ENCODE assay signal across 1 cellular context in genomic region chr12:46494424-46494823, GRCh38.
TF ChIP-seq lines count a peak whose summit lies in the region.

No MANE protein-coding gene starts in this region.

TF ChIP-seq in HepG2, 621 proteins besides CTCF, POLR2A, EP300 and RAD21 (continued from another document and continues in another):
- no peak for TF ChIP-seq DZIP1 (CRISPR knock-in tag; IDR thresholded peaks at IDR 0.05)
- TF ChIP-seq, protein P1, sequence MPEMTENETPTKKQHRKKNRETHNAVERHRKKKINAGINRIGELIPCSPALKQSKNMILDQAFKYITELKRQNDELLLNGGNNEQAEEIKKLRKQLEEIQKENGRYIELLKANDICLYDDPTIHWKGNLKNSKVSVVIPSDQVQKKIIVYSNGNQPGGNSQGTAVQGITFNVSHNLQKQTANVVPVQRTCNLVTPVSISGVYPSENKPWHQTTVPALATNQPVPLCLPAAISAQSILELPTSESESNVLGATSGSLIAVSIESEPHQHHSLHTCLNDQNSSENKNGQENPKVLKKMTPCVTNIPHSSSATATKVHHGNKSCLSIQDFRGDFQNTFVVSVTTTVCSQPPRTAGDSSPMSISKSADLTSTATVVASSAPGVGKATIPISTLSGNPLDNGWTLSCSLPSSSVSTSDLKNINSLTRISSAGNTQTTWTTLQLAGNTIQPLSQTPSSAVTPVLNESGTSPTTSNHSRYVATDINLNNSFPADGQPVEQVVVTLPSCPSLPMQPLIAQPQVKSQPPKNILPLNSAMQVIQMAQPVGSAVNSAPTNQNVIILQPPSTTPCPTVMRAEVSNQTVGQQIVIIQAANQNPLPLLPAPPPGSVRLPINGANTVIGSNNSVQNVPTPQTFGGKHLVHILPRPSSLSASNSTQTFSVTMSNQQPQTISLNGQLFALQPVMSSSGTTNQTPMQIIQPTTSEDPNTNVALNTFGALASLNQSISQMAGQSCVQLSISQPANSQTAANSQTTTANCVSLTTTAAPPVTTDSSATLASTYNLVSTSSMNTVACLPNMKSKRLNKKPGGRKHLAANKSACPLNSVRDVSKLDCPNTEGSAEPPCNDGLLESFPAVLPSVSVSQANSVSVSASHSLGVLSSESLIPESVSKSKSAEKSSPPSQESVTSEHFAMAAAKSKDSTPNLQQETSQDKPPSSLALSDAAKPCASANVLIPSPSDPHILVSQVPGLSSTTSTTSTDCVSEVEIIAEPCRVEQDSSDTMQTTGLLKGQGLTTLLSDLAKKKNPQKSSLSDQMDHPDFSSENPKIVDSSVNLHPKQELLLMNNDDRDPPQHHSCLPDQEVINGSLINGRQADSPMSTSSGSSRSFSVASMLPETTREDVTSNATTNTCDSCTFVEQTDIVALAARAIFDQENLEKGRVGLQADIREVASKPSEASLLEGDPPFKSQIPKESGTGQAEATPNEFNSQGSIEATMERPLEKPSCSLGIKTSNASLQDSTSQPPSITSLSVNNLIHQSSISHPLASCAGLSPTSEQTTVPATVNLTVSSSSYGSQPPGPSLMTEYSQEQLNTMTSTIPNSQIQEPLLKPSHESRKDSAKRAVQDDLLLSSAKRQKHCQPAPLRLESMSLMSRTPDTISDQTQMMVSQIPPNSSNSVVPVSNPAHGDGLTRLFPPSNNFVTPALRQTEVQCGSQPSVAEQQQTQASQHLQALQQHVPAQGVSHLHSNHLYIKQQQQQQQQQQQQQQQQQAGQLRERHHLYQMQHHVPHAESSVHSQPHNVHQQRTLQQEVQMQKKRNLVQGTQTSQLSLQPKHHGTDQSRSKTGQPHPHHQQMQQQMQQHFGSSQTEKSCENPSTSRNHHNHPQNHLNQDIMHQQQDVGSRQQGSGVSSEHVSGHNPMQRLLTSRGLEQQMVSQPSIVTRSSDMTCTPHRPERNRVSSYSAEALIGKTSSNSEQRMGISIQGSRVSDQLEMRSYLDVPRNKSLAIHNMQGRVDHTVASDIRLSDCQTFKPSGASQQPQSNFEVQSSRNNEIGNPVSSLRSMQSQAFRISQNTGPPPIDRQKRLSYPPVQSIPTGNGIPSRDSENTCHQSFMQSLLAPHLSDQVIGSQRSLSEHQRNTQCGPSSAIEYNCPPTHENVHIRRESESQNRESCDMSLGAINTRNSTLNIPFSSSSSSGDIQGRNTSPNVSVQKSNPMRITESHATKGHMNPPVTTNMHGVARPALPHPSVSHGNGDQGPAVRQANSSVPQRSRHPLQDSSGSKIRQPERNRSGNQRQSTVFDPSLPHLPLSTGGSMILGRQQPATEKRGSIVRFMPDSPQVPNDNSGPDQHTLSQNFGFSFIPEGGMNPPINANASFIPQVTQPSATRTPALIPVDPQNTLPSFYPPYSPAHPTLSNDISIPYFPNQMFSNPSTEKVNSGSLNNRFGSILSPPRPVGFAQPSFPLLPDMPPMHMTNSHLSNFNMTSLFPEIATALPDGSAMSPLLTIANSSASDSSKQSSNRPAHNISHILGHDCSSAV (CRISPR knock-in tag; IDR thresholded peaks at IDR 0.05; ENCODE audit: borderline replicate concordance), result no peak
- TF ChIP-seq FOXO1 (CRISPR knock-in tag; IDR thresholded peaks at IDR 0.05), result peak; percentile 80
- no peak for TF ChIP-seq SMC3 (IDR thresholded peaks at IDR 0.05; ENCODE audit: low read length)
- TF ChIP-seq ZNF354B (CRISPR knock-in tag; IDR thresholded peaks at IDR 0.05), result no peak
- TF ChIP-seq ZNF615 (CRISPR knock-in tag; IDR thresholded peaks at IDR 0.05; ENCODE audit: borderline replicate concordance), result no peak
- TF ChIP-seq ZNF660 (CRISPR knock-in tag; IDR thresholded peaks at IDR 0.05; ENCODE audit: borderline replicate concordance, low read depth), result no peak
- TF ChIP-seq ZNF136 (CRISPR knock-in tag; IDR thresholded peaks at IDR 0.05; ENCODE audit: low read depth), result no peak
- TF ChIP-seq ZMAT3 (CRISPR knock-in tag; conservative IDR thresholded peaks at IDR 0.05), result no peak
- TF ChIP-seq IRX3 (CRISPR knock-in tag; IDR thresholded peaks at IDR 0.05; ENCODE audit: borderline replicate concordance, low read depth), result no peak
- no peak for TF ChIP-seq SCMH1 (CRISPR knock-in tag; IDR thresholded peaks at IDR 0.05; ENCODE audit: borderline replicate concordance)
- TF ChIP-seq SOX13 (IDR thresholded peaks at IDR 0.05), result peak; percentile 18; the same call in 1 of the 2 replicates
- TF ChIP-seq SOX13 (CRISPR knock-in tag; conservative IDR thresholded peaks at IDR 0.05 in 1 of 2, IDR thresholded peaks at IDR 0.05 in 1 of 2), result peak in 1 of 2 experiments; percentile 90; a peak in 2 of 4 replicates
- TF ChIP-seq ZNF235 (CRISPR knock-in tag; IDR thresholded peaks at IDR 0.05; ENCODE audit: borderline replicate concordance), result no peak
- TF ChIP-seq ZNF562 (CRISPR knock-in tag; IDR thresholded peaks at IDR 0.05; ENCODE audit: borderline replicate concordance), result no peak
- TF ChIP-seq FOXC1 (CRISPR knock-in tag; IDR thresholded peaks at IDR 0.05; ENCODE audit: borderline replicate concordance), result no peak
- peak; percentile 88 for TF ChIP-seq RCOR2 (CRISPR knock-in tag; IDR thresholded peaks at IDR 0.05)
- TF ChIP-seq SP5 (CRISPR knock-in tag; IDR thresholded peaks at IDR 0.05; ENCODE audit: borderline replicate concordance, low read depth), result 0 out of 2 replicates have a peak, but pooled peaks have one; percentile 19
- TF ChIP-seq LCORL (IDR thresholded peaks at IDR 0.05), result no peak; the same call in 1 of the 2 replicates
- TF ChIP-seq LCORL (CRISPR knock-in tag; IDR thresholded peaks at IDR 0.05), result peak; percentile 58; the same call in 1 of the 2 replicates
- TF ChIP-seq, protein P2, sequence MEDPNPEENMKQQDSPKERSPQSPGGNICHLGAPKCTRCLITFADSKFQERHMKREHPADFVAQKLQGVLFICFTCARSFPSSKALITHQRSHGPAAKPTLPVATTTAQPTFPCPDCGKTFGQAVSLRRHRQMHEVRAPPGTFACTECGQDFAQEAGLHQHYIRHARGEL (CRISPR knock-in tag; IDR thresholded peaks at IDR 0.05), result no peak
- no peak for TF ChIP-seq SRSF1 (optimal IDR thresholded peaks at IDR 0.05; ENCODE audit: low read depth, low read length)
- no peak for TF ChIP-seq ZNF776 (CRISPR knock-in tag; IDR thresholded peaks at IDR 0.05)
- no peak; the same call in 1 of the 2 replicates for TF ChIP-seq ZMYM4 (CRISPR knock-in tag; IDR thresholded peaks at IDR 0.05)
- TF ChIP-seq ZNF18 (CRISPR knock-in tag; IDR thresholded peaks at IDR 0.05; ENCODE audit: insufficient replicate concordance), result no peak
- no peak for TF ChIP-seq ZNF3 (CRISPR knock-in tag; IDR thresholded peaks at IDR 0.05)
- TF ChIP-seq NFRKB (IDR thresholded peaks at IDR 0.05), result no peak
- TF ChIP-seq MED13 (CRISPR knock-in tag; IDR thresholded peaks at IDR 0.05), result peak; percentile 95
- no peak for TF ChIP-seq ZFP37 (CRISPR knock-in tag; IDR thresholded peaks at IDR 0.05; ENCODE audit: borderline replicate concordance)
- TF ChIP-seq DRAP1 (CRISPR knock-in tag; IDR thresholded peaks at IDR 0.05), result no peak
- TF ChIP-seq EED (CRISPR knock-in tag; IDR thresholded peaks at IDR 0.05), result no peak
- no peak for TF ChIP-seq ZBTB34 (CRISPR knock-in tag; IDR thresholded peaks at IDR 0.05)
- no peak for TF ChIP-seq ZNF546 (CRISPR knock-in tag; conservative IDR thresholded peaks at IDR 0.05)
- TF ChIP-seq CREB3 (CRISPR knock-in tag; IDR thresholded peaks at IDR 0.05), result no peak
- TF ChIP-seq THAP11 (CRISPR knock-in tag; IDR thresholded peaks at IDR 0.05), result no peak
- TF ChIP-seq ZNF788 (CRISPR knock-in tag; IDR thresholded peaks at IDR 0.05; ENCODE audit: borderline replicate concordance), result no peak
- peak; percentile 21 for TF ChIP-seq ZEB1 (IDR thresholded peaks at IDR 0.05; ENCODE audit: insufficient replicate concordance, low read depth)
- TF ChIP-seq DDIT3 (CRISPR knock-in tag; IDR thresholded peaks at IDR 0.05), result no peak
- TF ChIP-seq CAMTA2 (CRISPR knock-in tag; IDR thresholded peaks at IDR 0.05; ENCODE audit: borderline replicate concordance), result no peak
- no peak for TF ChIP-seq SRSF4 (IDR thresholded peaks at IDR 0.05; ENCODE audit: low read depth, low read length, poor library complexity, severe bottlenecking)
- TF ChIP-seq ZNF224 (CRISPR knock-in tag; IDR thresholded peaks at IDR 0.05), result no peak
- TF ChIP-seq ZNF138 (CRISPR knock-in tag; IDR thresholded peaks at IDR 0.05; ENCODE audit: low read depth), result no peak
- TF ChIP-seq ZMAT5 (CRISPR knock-in tag; IDR thresholded peaks at IDR 0.05; ENCODE audit: borderline replicate concordance, low read depth), result no peak
- no peak for TF ChIP-seq RXRA (CRISPR knock-in tag; IDR thresholded peaks at IDR 0.05)
- no peak for TF ChIP-seq REXO4 (CRISPR knock-in tag; IDR thresholded peaks at IDR 0.05; ENCODE audit: borderline replicate concordance)
- no peak for TF ChIP-seq NR2C2 (CRISPR knock-in tag; IDR thresholded peaks at IDR 0.05; ENCODE audit: borderline replicate concordance)
- TF ChIP-seq, protein P3, sequence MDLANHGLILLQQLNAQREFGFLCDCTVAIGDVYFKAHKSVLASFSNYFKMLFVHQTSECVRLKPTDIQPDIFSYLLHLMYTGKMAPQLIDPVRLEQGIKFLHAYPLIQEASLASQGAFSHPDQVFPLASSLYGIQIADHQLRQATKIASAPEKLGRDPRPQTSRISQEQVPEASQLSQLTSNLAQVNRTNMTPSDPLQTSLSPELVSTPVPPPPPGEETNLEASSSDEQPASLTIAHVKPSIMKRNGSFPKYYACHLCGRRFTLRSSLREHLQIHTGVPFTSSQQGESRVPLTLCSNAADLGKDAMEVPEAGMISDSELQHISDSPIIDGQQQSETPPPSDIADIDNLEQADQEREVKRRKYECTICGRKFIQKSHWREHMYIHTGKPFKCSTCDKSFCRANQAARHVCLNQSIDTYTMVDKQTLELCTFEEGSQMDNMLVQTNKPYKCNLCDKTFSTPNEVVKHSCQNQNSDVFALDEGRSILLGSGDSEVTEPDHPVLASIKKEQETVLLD (CRISPR knock-in tag; IDR thresholded peaks at IDR 0.05; ENCODE audit: low read depth), result no peak
- no peak for TF ChIP-seq ARNT2 (CRISPR knock-in tag; IDR thresholded peaks at IDR 0.05; ENCODE audit: low read depth)
- no peak for TF ChIP-seq ZNF775 (CRISPR knock-in tag; IDR thresholded peaks at IDR 0.05; ENCODE audit: borderline replicate concordance)
- TF ChIP-seq ZNF644 (CRISPR knock-in tag; IDR thresholded peaks at IDR 0.05; ENCODE audit: low read depth), result 0 out of 2 replicates have a peak, but pooled peaks have one; percentile 6
